ENCODE assay signal across 22 cellular contexts in genomic region chr22:47620391-47620790, GRCh38.
"Had no signal": no experiment of that assay in that cellular context is flagged by ENCODE, and none has a peak within 500 bp of the region (broad histone marks: within the 10 kb centered on the region; RNA-seq: fewer than 3 reads in every experiment).

No MANE protein-coding gene starts in this region.

- ATAC-seq: gastroesophageal sphincter, psoas muscle, sciatic nerve had no signal

- H3K27ac Mint-ChIP-seq: immature natural killer cell, naive B cell, nephron had no signal

- H3K9me3 ChIP-seq: colonic mucosa, esophagus squamous epithelium, gastroesophageal sphincter, left ventricle myocardium inferior, psoas muscle, uterus had no signal

- H3K36me3 ChIP-seq: colonic mucosa, esophagus squamous epithelium, gastroesophageal sphincter, left ventricle myocardium inferior, uterus had no signal

- H3K4me3 Mint-ChIP-seq: immature natural killer cell, naive B cell, nephron had no signal

- H3K4me3 ChIP-seq: colonic mucosa, esophagus squamous epithelium, gastroesophageal sphincter, left ventricle myocardium inferior, lung, psoas muscle, skin epidermis, uterus had no signal

- H3K9me3 Mint-ChIP-seq: immature natural killer cell had no signal

- H3K79me2 ChIP-seq: parathyroid adenoma had no signal

- H3K4me1 Mint-ChIP-seq: immature natural killer cell, naive B cell, nephron had no signal

- H3K27ac ChIP-seq: colonic mucosa, epithelial cell of prostate, esophagus squamous epithelium, gastroesophageal sphincter, left ventricle myocardium inferior, parathyroid adenoma, psoas muscle, skin epidermis, uterus had no signal

- DNase-seq: colonic mucosa; effector memory CD4-positive, alpha-beta T cell; esophagus squamous epithelium; foreskin fibroblast; glutamatergic neuron; immature natural killer cell; left ventricle myocardium inferior; mesenchymal stem cell; naive B cell; psoas muscle; retina; stimulated activated CD4-positive, alpha-beta T cell treated with anti-CD3 and anti-CD28 coated beads, Interleukin-12 subunit alpha, Interleukin-12 subunit beta, amount 100 ng/mL, for 4 hours; stimulated activated naive CD4-positive, alpha-beta T cell; trophoblast cell; uterus had no signal

- H3K27me3 ChIP-seq: colonic mucosa had no signal

- H3K36me3 Mint-ChIP-seq: immature natural killer cell, naive B cell had no signal

- H2AFZ ChIP-seq: parathyroid adenoma had no signal

- H3K4me1 ChIP-seq: colonic mucosa, esophagus squamous epithelium, gastroesophageal sphincter, left ventricle myocardium inferior, parathyroid adenoma, psoas muscle, uterus had no signal
